ENCODE assay signal across 1 cellular context in the genomic region with DNA sequence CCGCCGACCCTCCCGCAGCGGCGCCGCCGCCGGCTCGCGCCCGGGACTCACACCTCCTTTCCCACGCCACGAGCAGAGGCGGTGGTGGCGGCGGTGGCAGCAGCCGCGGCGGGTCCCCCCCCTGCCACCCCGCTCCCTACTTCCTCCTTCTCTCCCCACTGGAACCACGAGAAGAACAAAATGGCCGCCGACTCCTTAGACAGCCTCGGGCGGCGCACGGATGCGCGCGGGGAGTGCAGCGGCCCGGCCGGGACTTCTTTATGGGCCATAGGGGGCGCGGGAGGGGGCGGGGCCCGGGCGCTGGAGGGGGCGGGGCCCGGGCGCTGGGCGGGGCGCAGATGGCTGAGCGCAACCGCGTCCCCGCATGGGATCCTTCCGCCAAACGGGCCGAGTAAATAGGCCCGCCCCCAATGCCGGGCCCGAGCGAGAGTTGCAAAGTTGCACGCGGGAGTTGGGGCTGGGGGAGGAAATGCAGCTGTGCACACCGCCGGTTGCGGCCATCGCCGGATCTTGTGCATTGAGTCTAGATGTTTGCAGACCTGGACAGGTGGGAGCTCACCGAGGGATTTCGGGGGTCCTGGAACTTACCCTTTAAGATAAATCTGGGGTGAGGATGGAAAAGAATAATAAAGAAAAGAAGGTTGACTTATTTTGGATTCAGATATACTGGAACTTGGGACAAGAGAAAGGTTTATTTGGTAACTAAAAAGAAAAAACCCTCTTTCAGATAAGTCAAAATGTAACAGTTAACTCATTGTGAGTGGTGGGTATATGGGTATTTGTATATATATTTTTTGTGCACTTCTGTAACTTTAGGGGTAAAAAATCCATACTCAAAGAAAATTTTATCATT.
TF ChIP-seq lines count a peak whose summit lies in the region.

TSS of gene PPP1CC (minus strand) at position 174 of the 853 bp plus-strand sequence. CDS start 184 bp downstream, outside the sequence.

TF ChIP-seq in HepG2, 621 proteins besides CTCF, POLR2A, EP300 and RAD21 (continued from another document):
- TF ChIP-seq, protein P1, sequence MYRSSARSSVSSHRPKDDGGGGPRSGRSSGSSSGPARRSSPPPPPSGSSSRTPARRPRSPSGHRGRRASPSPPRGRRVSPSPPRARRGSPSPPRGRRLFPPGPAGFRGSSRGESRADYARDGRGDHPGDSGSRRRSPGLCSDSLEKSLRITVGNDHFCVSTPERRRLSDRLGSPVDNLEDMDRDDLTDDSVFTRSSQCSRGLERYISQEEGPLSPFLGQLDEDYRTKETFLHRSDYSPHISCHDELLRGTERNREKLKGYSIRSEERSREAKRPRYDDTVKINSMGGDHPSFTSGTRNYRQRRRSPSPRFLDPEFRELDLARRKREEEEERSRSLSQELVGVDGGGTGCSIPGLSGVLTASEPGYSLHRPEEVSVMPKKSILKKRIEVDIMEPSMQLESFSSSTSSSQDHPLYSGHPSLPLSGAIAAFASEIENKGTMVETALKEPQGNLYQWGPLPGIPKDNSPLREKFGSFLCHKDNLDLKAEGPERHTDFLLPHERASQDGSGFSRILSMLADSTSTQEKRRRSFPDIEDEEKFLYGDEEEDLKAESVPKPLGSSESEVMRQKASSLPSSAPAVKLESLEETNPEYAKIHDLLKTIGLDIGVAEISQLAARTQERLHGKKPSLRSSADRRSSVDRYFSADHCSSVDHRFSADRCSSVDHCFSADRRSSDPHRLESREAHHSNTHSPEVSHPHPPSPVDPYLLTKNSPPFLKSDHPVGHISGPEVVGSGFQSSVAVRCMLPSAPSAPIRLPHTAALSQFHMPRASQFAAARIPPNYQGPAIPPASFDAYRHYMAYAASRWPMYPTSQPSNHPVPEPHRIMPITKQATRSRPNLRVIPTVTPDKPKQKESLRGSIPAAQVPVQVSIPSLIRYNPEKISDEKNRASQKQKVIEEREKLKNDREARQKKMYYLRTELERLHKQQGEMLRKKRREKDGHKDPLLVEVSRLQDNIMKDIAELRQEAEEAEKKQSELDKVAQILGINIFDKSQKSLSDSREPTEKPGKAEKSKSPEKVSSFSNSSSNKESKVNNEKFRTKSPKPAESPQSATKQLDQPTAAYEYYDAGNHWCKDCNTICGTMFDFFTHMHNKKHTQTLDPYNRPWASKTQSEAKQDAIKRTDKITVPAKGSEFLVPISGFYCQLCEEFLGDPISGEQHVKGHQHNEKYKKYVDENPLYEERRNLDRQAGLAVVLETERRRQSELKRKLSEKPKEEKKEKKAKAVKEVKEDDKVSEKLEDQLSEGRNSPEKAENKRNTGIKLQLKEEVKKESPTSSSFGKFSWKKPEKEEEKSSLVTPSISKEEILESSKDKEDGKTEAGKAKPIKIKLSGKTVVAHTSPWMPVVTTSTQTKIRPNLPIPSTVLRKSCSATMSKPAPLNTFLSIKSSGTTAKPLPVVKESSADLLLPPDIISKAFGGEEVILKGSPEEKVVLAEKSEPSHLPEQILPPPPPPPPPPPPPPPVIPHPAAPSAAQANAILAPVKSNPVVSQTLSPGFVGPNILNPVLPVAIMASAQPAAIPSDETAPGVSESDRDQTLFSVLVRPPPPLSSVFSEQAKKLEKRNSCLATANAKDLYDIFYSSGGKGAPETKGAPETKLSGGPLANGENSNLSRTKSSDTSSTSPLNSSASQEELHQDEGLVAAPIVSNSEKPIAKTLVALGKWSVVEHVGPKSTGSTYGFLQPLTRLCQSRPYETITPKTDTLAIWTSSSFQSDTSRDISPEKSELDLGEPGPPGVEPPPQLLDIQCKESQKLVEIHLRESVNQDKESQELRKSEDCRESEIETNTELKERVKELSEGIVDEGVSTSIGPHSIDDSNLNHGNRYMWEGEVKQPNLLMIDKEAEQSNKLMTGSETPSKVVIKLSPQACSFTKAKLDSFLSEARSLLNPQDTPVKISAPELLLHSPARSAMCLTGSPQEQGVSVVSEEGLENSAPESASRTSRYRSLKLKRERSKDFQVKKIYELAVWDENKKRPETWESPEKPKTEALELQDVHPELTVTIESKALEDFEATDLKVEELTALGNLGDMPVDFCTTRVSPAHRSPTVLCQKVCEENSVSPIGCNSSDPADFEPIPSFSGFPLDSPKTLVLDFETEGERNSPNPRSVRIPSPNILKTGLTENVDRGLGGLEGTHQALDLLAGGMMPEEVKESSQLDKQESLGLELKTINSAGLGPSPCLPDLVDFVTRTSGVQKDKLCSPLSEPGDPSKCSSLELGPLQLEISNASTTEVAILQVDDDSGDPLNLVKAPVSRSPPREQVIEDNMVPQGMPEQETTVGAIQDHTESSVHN (CRISPR knock-in tag; IDR thresholded peaks at IDR 0.05) = no peak
- TF ChIP-seq TBX3 (IDR thresholded peaks at IDR 0.05; ENCODE audit: borderline replicate concordance) = no peak
- TF ChIP-seq REST (IDR thresholded peaks at IDR 0.05; ENCODE audit: borderline replicate concordance in 1 of 2, low read depth in 1 of 2, low read length in 2 of 2) = peak in 1 of 2 experiments; percentile 39; a peak in 1 of 4 replicates
- TF ChIP-seq ZBTB25 (CRISPR knock-in tag; IDR thresholded peaks at IDR 0.05) = peak; percentile 69; the same call in 1 of the 2 replicates
TF ChIP-seq in HepG2: peak in this region for 182.
